In genomic region chr16:51538707-51539604, GRCh38 we compare ENCODE assay signal across 11 cellular contexts.
A peak's percentile ranks its signal among the peaks of the same experiment; 100 is the strongest.
DNase-seq lines count a peak whose midpoint lies in the region; ATAC-seq and TF ChIP-seq lines count a peak whose summit lies in the region.
"Had no signal": no experiment of that assay in that cellular context is flagged by ENCODE, and none has a peak within 500 bp of the region (broad histone marks: within the 10 kb centered on the region; RNA-seq: fewer than 3 reads in every experiment).

No MANE protein-coding gene starts in this region.

- ATAC-seq in RWPE2 (ENCODE audit: low read depth): peak; percentile 98
- no peak for ATAC-seq in HG03095 (IDR thresholded peaks at IDR 0.05; ENCODE audit: unreplicated experiment)

- no peaks in the 10 kb centered on the region for H3K9me3 ChIP-seq in RWPE2 (ENCODE audit: severe bottlenecking)

- peak overlapping the region; percentile 80 for H3K27ac ChIP-seq in RWPE2 (ENCODE audit: poor library complexity, severe bottlenecking)
- H3K27ac ChIP-seq in urinary bladder (ENCODE audit: low read depth): peak overlapping the region; percentile 60

- H3K4me1 ChIP-seq in RWPE2 (ENCODE audit: insufficient read depth, poor library complexity, severe bottlenecking) (peaks cover 23% of the 10 kb centered on the region), urinary bladder (ENCODE audit: insufficient read depth) (no peaks in the 10 kb centered on the region)

- no peaks in the 10 kb centered on the region for H3K36me3 ChIP-seq in RWPE2 (ENCODE audit: low read depth)
- H3K36me3 ChIP-seq in urinary bladder (ENCODE audit: insufficient read depth): no peaks in the 10 kb centered on the region

- peak; percentile 47 for DNase-seq in NK-92 treated with Interleukin-12 subunit alpha and Interleukin-12 subunit beta, amount 100 ng/mL, for 24 hours (lab: John Stamatoyannopoulos, UW)
- DNase-seq in NK-92 (lab: John Stamatoyannopoulos, UW; ENCODE audit: unreplicated experiment) (no peak), RWPE2 (ENCODE audit: low spot score) (peak; percentile 84), fibroblast of pulmonary artery (ENCODE audit: low read depth) (peak; percentile 85), T-helper 9 cell (no peak), NCI-H2081 treated with DMSO at 0.1 percent for 48 hours (lab: John Stamatoyannopoulos, UW) (no peak)
- DNase-seq: C1 segment of cervical spinal cord, hippocampal formation, NCI-H146 had no signal

- H3K27me3 ChIP-seq in RWPE2 (ENCODE audit: insufficient read depth, poor library complexity, severe bottlenecking): no peaks in the 10 kb centered on the region

- WGBS in urinary bladder: 14% methylated on average over 7 of the region's 7 CpGs

- H3K4me3 ChIP-seq in RWPE2 (ENCODE audit: severe bottlenecking) (no peak overlapping the region), fibroblast of pulmonary artery (replicated peaks; ENCODE audit: low read depth, low read length) (no peak overlapping the region), urinary bladder (ENCODE audit: low read depth, low read length) (no peak overlapping the region)

- TF ChIP-seq CTCF in RWPE2 (IDR thresholded peaks at IDR 0.05; ENCODE audit: poor library complexity, severe bottlenecking) (no peak), fibroblast of pulmonary artery (IDR thresholded peaks at IDR 0.05; ENCODE audit: low read length, missing control alignments) (no peak)

Comparison
In these comparisons a context has a peak if more than half of its experiments do, and no peak if none do; other contexts are left out.
1. DNase-seq: peak in NK-92 treated with Interleukin-12 subunit alpha and Interleukin-12 subunit beta, amount 100 ng/mL, for 24 hours (single experiment), RWPE2 (single experiment) and fibroblast of pulmonary artery (single experiment); none in NK-92 (single experiment), T-helper 9 cell (single experiment) and NCI-H2081 treated with DMSO at 0.1 percent for 48 hours (single experiment).